In the genomic region with DNA sequence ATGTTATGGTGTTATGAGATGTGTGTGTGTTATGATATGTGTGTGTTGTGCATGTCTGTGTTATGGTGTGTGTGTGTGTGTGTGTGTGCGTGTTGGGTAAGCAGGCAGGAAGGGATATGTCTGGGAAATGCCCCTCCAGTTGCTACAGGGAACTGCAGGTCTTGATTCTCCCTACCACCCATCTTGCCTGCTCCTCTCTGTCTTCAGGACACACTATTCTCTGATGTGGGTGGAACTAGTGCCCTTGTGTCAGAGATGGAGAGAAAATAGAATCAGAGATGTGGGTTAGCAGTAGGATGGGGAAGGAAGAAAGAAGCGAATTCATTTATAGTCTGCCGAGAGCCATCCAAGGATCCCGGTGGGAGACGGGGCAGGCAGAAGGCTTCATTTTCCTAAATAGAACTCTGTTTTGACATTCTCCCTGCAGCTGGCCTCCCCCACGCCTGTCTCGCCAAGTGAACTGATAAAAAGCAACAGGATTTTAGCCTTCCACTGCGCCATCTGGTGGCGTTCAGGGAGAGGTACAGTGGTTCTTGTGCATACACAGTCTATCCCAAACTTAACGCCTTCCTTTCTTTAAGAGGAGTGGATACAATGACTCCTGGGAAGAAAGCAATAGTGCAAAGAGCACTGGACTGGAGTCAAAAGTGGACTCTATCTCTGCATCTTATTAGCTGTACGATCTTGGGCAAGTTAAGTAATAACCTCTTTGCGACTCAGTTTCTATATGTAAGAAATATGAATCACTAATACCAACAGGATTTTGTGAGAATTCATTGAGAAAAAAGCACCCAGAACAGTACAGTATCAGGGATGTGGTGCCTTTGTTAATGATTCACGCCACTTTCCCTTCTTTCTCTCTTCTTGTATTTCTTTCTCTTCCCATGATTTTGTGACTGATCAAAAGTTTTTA, we compare ENCODE assay signal across 8 cellular contexts. TPM values are rescaled to one million over a fixed set of nuclear protein-coding genes. Genes with fewer than 3 reads are reported as not detected.
DNase-seq lines count a peak whose midpoint lies in the region; ATAC-seq, FAIRE-seq and TF ChIP-seq lines count a peak whose summit lies in the region.

No MANE protein-coding gene starts in this region.

- peak; percentile 75 for DNase-seq in EL
- peak; percentile 70 for DNase-seq in MM.1S
- peak; percentile 73 to 92 for DNase-seq in SJCRH30
- peak; percentile 87 for DNase-seq in activated effector memory CD4-positive, alpha-beta T cell treated with anti-CD3 and anti-CD28 coated beads, Interleukin-2, amount 50 U/mL, for 16 hours
- DNase-seq in urothelium cell line (ENCODE audit: low spot score): peak; percentile 68

- no peak for TF ChIP-seq POLR2A in gastroesophageal sphincter (IDR thresholded peaks at IDR 0.05)

- H2AFZ ChIP-seq in MM.1S (ENCODE audit: low read length): peak overlapping the region; percentile 63
- peak overlapping the region; percentile 34 for H2AFZ ChIP-seq in parathyroid adenoma

- no peaks in the 10 kb centered on the region for H3K4me1 ChIP-seq in MM.1S (ENCODE audit: low read length)
- peaks cover 3% of the 10 kb centered on the region; the same call in 1 of the 2 replicates for H3K4me1 ChIP-seq in SJCRH30
- peaks cover 0 to 11% (median 0%) of the 10 kb centered on the region in 3 donors for H3K4me1 ChIP-seq in gastroesophageal sphincter
- H3K4me1 ChIP-seq in parathyroid adenoma: no peaks in the 10 kb centered on the region

- no peaks in the 10 kb centered on the region for H3F3A ChIP-seq in MM.1S (ENCODE audit: insufficient read depth, low read length)

- H4K20me1 ChIP-seq in MM.1S (ENCODE audit: insufficient read depth, low read length): no peaks in the 10 kb centered on the region

- peak; percentile 67 for ATAC-seq in GM21786 (IDR thresholded peaks at IDR 0.05; ENCODE audit: unreplicated experiment)
- ATAC-seq in gastroesophageal sphincter: peak; percentile 84

- no peaks in the 10 kb centered on the region for H3K9me2 ChIP-seq in MM.1S (replicated peaks; ENCODE audit: insufficient read depth, low read length)

- H3K36me3 ChIP-seq in MM.1S (replicated peaks; ENCODE audit: insufficient read depth, low read length) (no peaks in the 10 kb centered on the region), SJCRH30 (no peaks in the 10 kb centered on the region), gastroesophageal sphincter (no peaks in the 10 kb centered on the region), parathyroid adenoma (ENCODE audit: control insufficient read depth, insufficient read depth, low read length) (no peaks in the 10 kb centered on the region)

- TF ChIP-seq CTCF in MM.1S (IDR thresholded peaks at IDR 0.05; ENCODE audit: low read length) (peak; percentile 94), gastroesophageal sphincter (IDR thresholded peaks at IDR 0.05) (peak; percentile 87 to 95 (median 88)), parathyroid adenoma (IDR thresholded peaks at IDR 0.05) (peak; percentile 71)

- H3K27me3 ChIP-seq in MM.1S (replicated peaks; ENCODE audit: insufficient read depth, low read length): no peaks in the 10 kb centered on the region
- H3K27me3 ChIP-seq in SJCRH30: no peaks in the 10 kb centered on the region
- no peaks in the 10 kb centered on the region for H3K27me3 ChIP-seq in gastroesophageal sphincter
- no peaks in the 10 kb centered on the region for H3K27me3 ChIP-seq in parathyroid adenoma (ENCODE audit: control insufficient read depth, insufficient read depth, low read length)

- H3K79me2 ChIP-seq in MM.1S (ENCODE audit: low read length): no peaks in the 10 kb centered on the region
- H3K79me2 ChIP-seq in parathyroid adenoma: no peaks in the 10 kb centered on the region

- WGBS in gastroesophageal sphincter (ENCODE audit: low coverage in 1 of 2), 2 donors: 12% methylated on average over 12 to 13 of the region's 13 CpGs

- no peak overlapping the region for H3K27ac ChIP-seq in MM.1S (ENCODE audit: low read length)
- H3K27ac ChIP-seq in SJCRH30: no peak overlapping the region
- peak overlapping the region in 1 of 4 donors; percentile 12 for H3K27ac ChIP-seq in gastroesophageal sphincter
- H3K27ac ChIP-seq in parathyroid adenoma: no peak overlapping the region

- H3K9ac ChIP-seq in MM.1S (ENCODE audit: low read length) (no peak overlapping the region), parathyroid adenoma (no peak overlapping the region)

- FAIRE-seq in urothelium cell line (lab: Jason Lieb, UNC): no peak

- no peak for TF ChIP-seq EP300 in gastroesophageal sphincter (IDR thresholded peaks at IDR 0.05)

- H3K4me3 ChIP-seq in MM.1S (ENCODE audit: low read length) (no peak overlapping the region), SJCRH30 (peak overlapping the region; percentile 14; the same call in 1 of the 2 replicates), gastroesophageal sphincter (peak overlapping the region in 1 of 2 donors; percentile 11), parathyroid adenoma (ENCODE audit: low read depth, low read length) (no peak overlapping the region)

- H3K9me3 ChIP-seq in MM.1S (replicated peaks; ENCODE audit: insufficient read depth, low read length): no peaks in the 10 kb centered on the region
- H3K9me3 ChIP-seq in SJCRH30 (replicated peaks): no peaks in the 10 kb centered on the region
- H3K9me3 ChIP-seq in gastroesophageal sphincter: no peaks in the 10 kb centered on the region
- no peaks in the 10 kb centered on the region for H3K9me3 ChIP-seq in parathyroid adenoma (ENCODE audit: control insufficient read depth, low read length)

- H3K4me2 ChIP-seq in MM.1S (ENCODE audit: low read depth, low read length) (peak overlapping the region; percentile 54), parathyroid adenoma (ENCODE audit: low read length) (peak overlapping the region; percentile 33)

RNA-seq across cellular contexts. Expression of a gene that starts 14.1 kb away (rescaled TPM):
- 27.2 and 31.2 TPM in 2 replicates for total RNA-seq in SJCRH30 (2014; rRNA removed; shearing (Covaris generic))
- 10 to 100 TPM; 26.5 to 53.9 (median 38.5) TPM for total RNA-seq in gastroesophageal sphincter
